Comparison of ENCODE assay signal across 30 cellular contexts in genomic region chr12:66500094-66500493, GRCh38.
DNase-seq lines count a peak whose midpoint lies in the region; ATAC-seq and TF ChIP-seq lines count a peak whose summit lies in the region.
"Had no signal": no experiment of that assay in that cellular context is flagged by ENCODE, and none has a peak within 500 bp of the region (broad histone marks: within the 10 kb centered on the region; RNA-seq: fewer than 3 reads in every experiment).

No MANE protein-coding gene starts in this region.

- H3K9me3 ChIP-seq in mammary epithelial cell (replicated peaks; ENCODE audit: insufficient read depth, low read length) (no peaks in the 10 kb centered on the region), right lobe of liver (no peaks in the 10 kb centered on the region)
- H3K9me3 ChIP-seq: BE2C had no signal

- H3K79me2 ChIP-seq in mammary epithelial cell (ENCODE audit: insufficient read depth, low read length) = no peaks in the 10 kb centered on the region

- H3K27me3 Mint-ChIP-seq in MCF 10A (ENCODE audit: insufficient read depth, unreplicated experiment) = no peaks in the 10 kb centered on the region
- H3K27me3 Mint-ChIP-seq in activated T-helper 17 cell treated with anti-CD3 and anti-CD28 coated beads, Interleukin-2, amount 50 U/mL, for 72 hours = peaks cover 12% of the 10 kb centered on the region
- peaks cover 7% of the 10 kb centered on the region for H3K27me3 Mint-ChIP-seq in activated CD4-positive, alpha-beta T cell treated with anti-CD3 and anti-CD28 coated beads, Interleukin-2, amount 10 ng/mL, durations not matched to agents 7 days and 5 days
- peaks cover 4% of the 10 kb centered on the region for H3K27me3 Mint-ChIP-seq in progenitor cell of endocrine pancreas

- H3K4me1 Mint-ChIP-seq in MCF 10A (ENCODE audit: insufficient read depth, unreplicated experiment) (no peaks in the 10 kb centered on the region), progenitor cell of endocrine pancreas (ENCODE audit: low read depth) (peaks cover 10% of the 10 kb centered on the region)
- no peaks in the 10 kb centered on the region for H3K4me1 Mint-ChIP-seq in activated T-helper 17 cell treated with anti-CD3 and anti-CD28 coated beads, Interleukin-2, amount 50 U/mL, for 72 hours
- no peaks in the 10 kb centered on the region for H3K4me1 Mint-ChIP-seq in activated CD4-positive, alpha-beta T cell treated with anti-CD3 and anti-CD28 coated beads, Interleukin-2, amount 10 ng/mL, durations not matched to agents 7 days and 5 days
- H3K4me1 Mint-ChIP-seq: CD14-positive monocyte; CD8-positive, alpha-beta memory T cell had no signal

- DNase-seq in mammary epithelial cell (peak; percentile 83), MCF 10A (ENCODE audit: unreplicated experiment) (no peak), kidney tubule cell (ENCODE audit: low spot score) (peak; percentile 32), HT-29 (ENCODE audit: low spot score) (no peak), right lobe of liver (no peak), progenitor cell of endocrine pancreas (ENCODE audit: low spot score, unreplicated experiment) (no peak)
- DNase-seq in activated CD4-positive, alpha-beta T cell treated with anti-CD3 and anti-CD28 coated beads, Interleukin-2, amount 10 ng/mL, durations not matched to agents 7 days and 5 days = no peak
- DNase-seq: 8988T; ACHN; BE2C; CD8-positive, alpha-beta memory T cell; DMS79 treated with DMSO at 0.1 percent for 48 hours; GF-D8; GM23248; HCEC 1CT; Karpas-422; MV-4-11; NCI-H1105 treated with DMSO at 0.1 percent for 48 hours; NCI-H146; NCI-H1930; NCI-H2107; NCI-H446; NCI-H524 treated with DMSO at 0.1 percent for 48 hours; NCI-H774; NK-92 treated with Interleukin-12 subunit alpha and Interleukin-12 subunit beta, amount 100 ng/mL, for 24 hours; PC-9; RPMI8226; SHP77 had no signal

- H3K9ac ChIP-seq in mammary epithelial cell (ENCODE audit: insufficient read depth, low read length) = no peak overlapping the region
- H3K9ac ChIP-seq: GM23248 had no signal

- dilution Hi-C loops in mammary epithelial cell (cut with HindIII; ENCODE audit: low sequenced_read_pairs) = no loop called here

- H2AFZ ChIP-seq in mammary epithelial cell (ENCODE audit: low read depth, low read length) = no peak overlapping the region
- H2AFZ ChIP-seq: GM23248, PC-9 had no signal

- intact Hi-C loops in mammary epithelial cell (cut with micrococcal nuclease) (no loop called here), MCF 10A (cut with micrococcal nuclease) (no loop called here), right lobe of liver (cut with DNase I) (no loop called here)

- TF ChIP-seq POLR2A in right lobe of liver (IDR thresholded peaks at IDR 0.05) = no peak

- H3K4me3 ChIP-seq in mammary epithelial cell (replicated peaks in 1 of 3; ENCODE audit: insufficient read depth in 1 of 3, low read depth in 2 of 3, low read length in 3 of 3) (no peak overlapping the region), right lobe of liver (no peak overlapping the region)
- H3K4me3 ChIP-seq: GM23248, PC-9 had no signal

- no peak overlapping the region for H3K4me2 ChIP-seq in mammary epithelial cell (ENCODE audit: insufficient read depth, low read depth, low read length)
- H3K4me2 ChIP-seq: PC-9 had no signal

- peak; percentile 28 for ATAC-seq in activated T-helper 17 cell treated with anti-CD3 and anti-CD28 coated beads, Interleukin-2, amount 50 U/mL, for 72 hours (replicated peaks)
- no peak for ATAC-seq in right lobe of liver

- H3K27ac ChIP-seq in mammary epithelial cell (ENCODE audit: insufficient read depth, low read depth, low read length) = peak overlapping the region; percentile 6
- no peak overlapping the region for H3K27ac ChIP-seq in right lobe of liver
- H3K27ac ChIP-seq: GM23248, PC-9 had no signal

- WGBS in mammary epithelial cell (ENCODE audit: low coverage, missing lambda C conversion rate) = 12% methylated on average over 3 of the region's 3 CpGs
- 38% methylated on average over 3 of the region's 3 CpGs for WGBS in right lobe of liver (ENCODE audit: insufficient coverage, low coverage, low lambda C conversion rate, missing lambda C conversion rate)

- H3K4me3 Mint-ChIP-seq in MCF 10A (ENCODE audit: unreplicated experiment) = no peak overlapping the region
- H3K4me3 Mint-ChIP-seq in activated T-helper 17 cell treated with anti-CD3 and anti-CD28 coated beads, Interleukin-2, amount 50 U/mL, for 72 hours = no peak overlapping the region
- no peak overlapping the region for H3K4me3 Mint-ChIP-seq in activated CD4-positive, alpha-beta T cell treated with anti-CD3 and anti-CD28 coated beads, Interleukin-2, amount 10 ng/mL, durations not matched to agents 7 days and 5 days
- H3K4me3 Mint-ChIP-seq in progenitor cell of endocrine pancreas (ENCODE audit: low read depth) = no peak overlapping the region
- H3K4me3 Mint-ChIP-seq: CD14-positive monocyte; CD8-positive, alpha-beta memory T cell had no signal

- peaks cover 6% of the 10 kb centered on the region for H3K4me1 ChIP-seq in mammary epithelial cell (ENCODE audit: insufficient read depth, low read length)
- H3K4me1 ChIP-seq in right lobe of liver = no peaks in the 10 kb centered on the region
- H3K4me1 ChIP-seq: BE2C had no signal

- H3K27ac Mint-ChIP-seq in MCF 10A (ENCODE audit: low read depth, unreplicated experiment) (no peak overlapping the region), progenitor cell of endocrine pancreas (no peak overlapping the region)
- H3K27ac Mint-ChIP-seq in activated T-helper 17 cell treated with anti-CD3 and anti-CD28 coated beads, Interleukin-2, amount 50 U/mL, for 72 hours = no peak overlapping the region
- no peak overlapping the region for H3K27ac Mint-ChIP-seq in activated CD4-positive, alpha-beta T cell treated with anti-CD3 and anti-CD28 coated beads, Interleukin-2, amount 10 ng/mL, durations not matched to agents 7 days and 5 days
- H3K27ac Mint-ChIP-seq: CD14-positive monocyte; CD8-positive, alpha-beta memory T cell had no signal

- CTCF ChIA-PET in mammary epithelial cell (lab: Charles Lee; ENCODE audit: low non-redundant PET) (no interaction called here), MCF 10A (lab: Yijun Ruan, JAX) (no interaction called here)
- CTCF ChIA-PET in activated CD4-positive, alpha-beta T cell treated with anti-CD3 and anti-CD28 coated beads, Interleukin-2, amount 10 ng/mL, durations not matched to agents 7 days and 5 days (lab: Charles Lee) = no interaction called here

- H3K9me3 Mint-ChIP-seq in MCF 10A (ENCODE audit: unreplicated experiment) = no peaks in the 10 kb centered on the region
- H3K9me3 Mint-ChIP-seq in activated T-helper 17 cell treated with anti-CD3 and anti-CD28 coated beads, Interleukin-2, amount 50 U/mL, for 72 hours = no peaks in the 10 kb centered on the region
- H3K9me3 Mint-ChIP-seq in activated CD4-positive, alpha-beta T cell treated with anti-CD3 and anti-CD28 coated beads, Interleukin-2, amount 10 ng/mL, durations not matched to agents 7 days and 5 days = no peaks in the 10 kb centered on the region
- no peaks in the 10 kb centered on the region for H3K9me3 Mint-ChIP-seq in progenitor cell of endocrine pancreas (ENCODE audit: low read depth)
- H3K9me3 Mint-ChIP-seq: CD8-positive, alpha-beta memory T cell had no signal

- no peaks in the 10 kb centered on the region for H3K27me3 ChIP-seq in mammary epithelial cell (ENCODE audit: insufficient read depth, low read length)
- no peaks in the 10 kb centered on the region for H3K27me3 ChIP-seq in right lobe of liver
- H3K27me3 ChIP-seq: BE2C had no signal

- POLR2A ChIA-PET in MCF 10A (lab: Yijun Ruan, JAX) = no interaction called here
- POLR2A ChIA-PET in activated CD4-positive, alpha-beta T cell treated with anti-CD3 and anti-CD28 coated beads, Interleukin-2, amount 10 ng/mL, durations not matched to agents 7 days and 5 days (lab: Charles Lee) = no interaction called here

- in situ Hi-C loops in mammary epithelial cell (cut with MboI; ENCODE audit: low sequenced_read_pairs in 2 of 2) = no loop called here

- no peaks in the 10 kb centered on the region for H4K20me1 ChIP-seq in mammary epithelial cell (ENCODE audit: insufficient read depth, low read length)

- TF ChIP-seq CTCF in mammary epithelial cell (conservative IDR thresholded peaks at IDR 0.05 in 1 of 2, IDR thresholded peaks at IDR 0.05 in 1 of 2; ENCODE audit: extremely low read depth in 1 of 2, insufficient read depth in 1 of 2, low read depth in 1 of 2, low read length in 2 of 2) (no peak), MCF 10A (IDR thresholded peaks at IDR 0.05; ENCODE audit: unreplicated experiment) (no peak), right lobe of liver (IDR thresholded peaks at IDR 0.05) (no peak), progenitor cell of endocrine pancreas (IDR thresholded peaks at IDR 0.05; ENCODE audit: unreplicated experiment) (no peak)

- H3K36me3 ChIP-seq in mammary epithelial cell (ENCODE audit: insufficient read depth, low read length) (no peaks in the 10 kb centered on the region), right lobe of liver (no peaks in the 10 kb centered on the region)
- H3K36me3 ChIP-seq: BE2C had no signal

- H3K36me3 Mint-ChIP-seq in MCF 10A (ENCODE audit: insufficient read depth, unreplicated experiment) = no peaks in the 10 kb centered on the region
- H3K36me3 Mint-ChIP-seq in activated T-helper 17 cell treated with anti-CD3 and anti-CD28 coated beads, Interleukin-2, amount 50 U/mL, for 72 hours (ENCODE audit: low read depth) = no peaks in the 10 kb centered on the region
- H3K36me3 Mint-ChIP-seq in activated CD4-positive, alpha-beta T cell treated with anti-CD3 and anti-CD28 coated beads, Interleukin-2, amount 10 ng/mL, durations not matched to agents 7 days and 5 days (ENCODE audit: low read depth) = no peaks in the 10 kb centered on the region
- H3K36me3 Mint-ChIP-seq in progenitor cell of endocrine pancreas (ENCODE audit: insufficient read depth) = no peaks in the 10 kb centered on the region
- H3K36me3 Mint-ChIP-seq: CD14-positive monocyte; CD8-positive, alpha-beta memory T cell had no signal

- BruUV-seq in mammary epithelial cell (replicated peaks; lab: Mats Ljungman, UMichigan) = no TSS peak
- no TSS peak for BruUV-seq in MCF 10A (replicated peaks; lab: Mats Ljungman, UMichigan)

Comparison
In these comparisons a context has a peak if more than half of its experiments do, and no peak if none do; other contexts are left out.
1. DNase-seq: peak in mammary epithelial cell (single experiment) and kidney tubule cell (single experiment); none in MCF 10A (single experiment), HT-29 (single experiment), activated CD4-positive, alpha-beta T cell treated with anti-CD3 and anti-CD28 coated beads, Interleukin-2, amount 10 ng/mL, durations not matched to agents 7 days and 5 days (single experiment), right lobe of liver (0 of 3) and progenitor cell of endocrine pancreas (single experiment).